Comparison of ENCODE assay signal across 8 cellular contexts in the genomic region with DNA sequence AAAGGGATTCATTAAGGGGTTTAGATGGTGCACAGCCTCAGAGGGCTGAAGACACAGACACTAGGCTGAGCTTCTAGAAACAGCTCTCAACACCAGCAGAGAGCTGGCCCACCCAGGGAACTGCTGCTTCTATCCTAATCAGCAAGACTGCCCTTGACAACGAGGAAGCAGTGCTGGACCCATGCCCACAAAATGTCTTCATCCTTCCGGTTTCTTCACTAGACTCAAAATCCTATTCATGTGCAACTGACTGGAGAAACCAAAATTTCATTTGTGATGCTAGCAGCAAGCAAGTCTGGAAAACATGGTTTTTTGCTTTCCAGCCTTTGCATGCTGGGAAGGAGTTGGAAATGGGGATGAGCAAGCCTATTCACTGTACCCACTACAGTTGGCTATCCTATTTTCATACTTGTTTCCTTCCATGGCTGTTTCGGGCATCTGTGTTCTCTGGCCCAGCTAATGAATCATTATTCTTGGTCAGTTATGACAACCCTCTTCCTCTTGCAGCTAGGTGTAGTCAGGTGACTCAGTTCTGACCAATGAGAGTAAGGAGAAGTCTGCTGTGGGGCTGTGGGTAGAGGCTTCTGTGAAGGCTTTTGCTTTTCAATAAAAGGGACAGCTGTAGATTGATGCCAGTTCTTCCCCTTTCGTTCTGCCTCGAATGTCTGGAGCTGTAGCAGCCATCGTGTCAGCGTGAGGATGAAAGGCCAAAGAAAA. TPM values are rescaled to one million over a fixed set of nuclear protein-coding genes. Genes with fewer than 3 reads are reported as not detected.
DNase-seq lines count a peak whose midpoint lies in the region; ATAC-seq and TF ChIP-seq lines count a peak whose summit lies in the region.

No MANE protein-coding gene starts in this region.

- no peak overlapping the region for H3K4me3 ChIP-seq in lower leg skin (ENCODE audit: low read depth, poor library complexity, severe bottlenecking)

- peaks cover 4 to 12% (median 6%) of the 10 kb centered on the region in 3 donors for H3K4me1 Mint-ChIP-seq in IgD-negative memory B cell
- peaks cover 5% of the 10 kb centered on the region for H3K4me1 Mint-ChIP-seq in activated CD8-positive, alpha-beta T cell treated with anti-CD3 and anti-CD28 coated beads for 36 hours (ENCODE audit: low read depth)
- peaks cover 5% of the 10 kb centered on the region for H3K4me1 Mint-ChIP-seq in activated T-cell treated with anti-CD3 and anti-CD28 coated beads, Interleukin-2, amount 50 U/mL, for 4 hours (ENCODE audit: low read depth)

- peak overlapping the region; percentile 10 to 70 (median 50) for H3K4me3 Mint-ChIP-seq in IgD-negative memory B cell
- H3K4me3 Mint-ChIP-seq in activated CD8-positive, alpha-beta T cell treated with anti-CD3 and anti-CD28 coated beads for 36 hours = no peak overlapping the region
- H3K4me3 Mint-ChIP-seq in activated T-cell treated with anti-CD3 and anti-CD28 coated beads, Interleukin-2, amount 50 U/mL, for 4 hours = no peak overlapping the region

- 41 to 64% methylated on average over 7 of the region's 7 CpGs for WGBS in lower leg skin, 2 donors

- POLR2A ChIA-PET in activated CD8-positive, alpha-beta T cell treated with anti-CD3 and anti-CD28 coated beads for 36 hours (lab: Charles Lee) = no interaction called here

- peak overlapping the region in 1 of 3 donors; percentile 65 for H3K27ac Mint-ChIP-seq in IgD-negative memory B cell
- no peak overlapping the region for H3K27ac Mint-ChIP-seq in activated CD8-positive, alpha-beta T cell treated with anti-CD3 and anti-CD28 coated beads for 36 hours

- H3K27me3 Mint-ChIP-seq in IgD-negative memory B cell = peaks cover 2% of the 10 kb centered on the region
- H3K27me3 Mint-ChIP-seq in activated CD8-positive, alpha-beta T cell treated with anti-CD3 and anti-CD28 coated beads for 36 hours = peaks cover 13% of the 10 kb centered on the region
- H3K27me3 Mint-ChIP-seq in activated T-cell treated with anti-CD3 and anti-CD28 coated beads, Interleukin-2, amount 50 U/mL, for 4 hours (ENCODE audit: low read depth) = peaks cover 12% of the 10 kb centered on the region

- H3K9me3 Mint-ChIP-seq in IgD-negative memory B cell = peaks cover 0 to 2% (median 0%) of the 10 kb centered on the region in 3 donors
- H3K9me3 Mint-ChIP-seq in activated CD8-positive, alpha-beta T cell treated with anti-CD3 and anti-CD28 coated beads for 36 hours = no peaks in the 10 kb centered on the region
- no peaks in the 10 kb centered on the region for H3K9me3 Mint-ChIP-seq in activated T-cell treated with anti-CD3 and anti-CD28 coated beads, Interleukin-2, amount 50 U/mL, for 4 hours

- intact Hi-C loops in activated CD8-positive, alpha-beta T cell treated with anti-CD3 and anti-CD28 coated beads for 36 hours (cut with micrococcal nuclease) = no loop called here
- intact Hi-C loops in lower leg skin (cut with DNase I; ENCODE audit: low total_unique reads) = no loop called here

- H3K36me3 Mint-ChIP-seq in IgD-negative memory B cell = no peaks in the 10 kb centered on the region
- H3K36me3 Mint-ChIP-seq in activated CD8-positive, alpha-beta T cell treated with anti-CD3 and anti-CD28 coated beads for 36 hours (ENCODE audit: low read depth) = no peaks in the 10 kb centered on the region
- no peaks in the 10 kb centered on the region for H3K36me3 Mint-ChIP-seq in activated T-cell treated with anti-CD3 and anti-CD28 coated beads, Interleukin-2, amount 50 U/mL, for 4 hours (ENCODE audit: insufficient read depth)

- TF ChIP-seq CTCF in activated CD8-positive, alpha-beta T cell treated with anti-CD3 and anti-CD28 coated beads for 36 hours (IDR thresholded peaks at IDR 0.05) = no peak
- TF ChIP-seq CTCF in lower leg skin (IDR thresholded peaks at IDR 0.05) = no peak

- no peak for TF ChIP-seq POLR2A in lower leg skin (IDR thresholded peaks at IDR 0.05)

- peak; percentile 87 for ATAC-seq in GM21526 (IDR thresholded peaks at IDR 0.05; ENCODE audit: low FRiP score, unreplicated experiment)
- ATAC-seq in activated CD8-positive, alpha-beta T cell treated with anti-CD3 and anti-CD28 coated beads for 36 hours = peak; percentile 58
- no peak for ATAC-seq in activated T-cell treated with anti-CD3 and anti-CD28 coated beads, Interleukin-2, amount 50 U/mL, for 4 hours

- CTCF ChIA-PET in activated CD8-positive, alpha-beta T cell treated with anti-CD3 and anti-CD28 coated beads for 36 hours (lab: Charles Lee) = interaction anchor here (1.7 to 4.3 kb wide), 5 partner anchors 15 to 56 kb away, joined by 6 to 24 read pairs (median 8); no protein-coding TSS in a partner anchor

- DNase-seq in EH (ENCODE audit: low read depth) (peak; percentile 65), lower leg skin (ENCODE audit: low spot score in 2 of 2) (peak; percentile 78 to 94), NCI-H526 treated with DMSO at 0.1 percent for 48 hours (lab: John Stamatoyannopoulos, UW) (no peak), NCI-H1092 (lab: John Stamatoyannopoulos, UW) (no peak)
- peak; percentile 10 for DNase-seq in activated CD8-positive, alpha-beta T cell treated with anti-CD3 and anti-CD28 coated beads for 36 hours
- no peak for DNase-seq in activated T-cell treated with anti-CD3 and anti-CD28 coated beads, Interleukin-2, amount 50 U/mL, for 4 hours

RNA-seq across cellular contexts. Expression of gene TMEM61, which starts 14.6 kb away (rescaled TPM):
- not detected for polyA plus RNA-seq in IgD-negative memory B cell
- not detected for total RNA-seq in activated CD8-positive, alpha-beta T cell treated with anti-CD3 and anti-CD28 coated beads for 36 hours
- 1 to 10 TPM; 3.1 to 4.6 (median 4.4) TPM for total RNA-seq in lower leg skin
- under 1 TPM in 1 of 3 donors, not detected in 2; 0.24 TPM for total RNA-seq in activated T-cell treated with anti-CD3 and anti-CD28 coated beads, Interleukin-2, amount 50 U/mL, for 4 hours

RNA-seq across cellular contexts. Expression of gene BSND, which starts 33.0 kb away (rescaled TPM):
- polyA plus RNA-seq in IgD-negative memory B cell = not detected
- not detected for total RNA-seq in activated CD8-positive, alpha-beta T cell treated with anti-CD3 and anti-CD28 coated beads for 36 hours
- total RNA-seq in lower leg skin = not detected
- not detected for total RNA-seq in activated T-cell treated with anti-CD3 and anti-CD28 coated beads, Interleukin-2, amount 50 U/mL, for 4 hours

Comparison
In these comparisons a context has a peak if more than half of its experiments do, and no peak if none do; other contexts are left out.
1. DNase-seq: peak in EH (single experiment), activated CD8-positive, alpha-beta T cell treated with anti-CD3 and anti-CD28 coated beads for 36 hours (single experiment) and lower leg skin (2 of 2); none in NCI-H526 treated with DMSO at 0.1 percent for 48 hours (single experiment), activated T-cell treated with anti-CD3 and anti-CD28 coated beads, Interleukin-2, amount 50 U/mL, for 4 hours (single experiment) and NCI-H1092 (single experiment).
2. ATAC-seq: peak in GM21526 (single experiment) and activated CD8-positive, alpha-beta T cell treated with anti-CD3 and anti-CD28 coated beads for 36 hours (single experiment); none in activated T-cell treated with anti-CD3 and anti-CD28 coated beads, Interleukin-2, amount 50 U/mL, for 4 hours (0 of 2).
3. H3K4me3 Mint-ChIP-seq: peak in IgD-negative memory B cell (4 of 4); none in activated CD8-positive, alpha-beta T cell treated with anti-CD3 and anti-CD28 coated beads for 36 hours (single experiment) and activated T-cell treated with anti-CD3 and anti-CD28 coated beads, Interleukin-2, amount 50 U/mL, for 4 hours (single experiment).